In genomic region chr17:4229627-4230026, GRCh38 we compare ENCODE assay signal across 10 cellular contexts. TPM values are rescaled to one million over a fixed set of nuclear protein-coding genes. Genes with fewer than 3 reads are reported as not detected.
DNase-seq lines count a peak whose midpoint lies in the region; ATAC-seq and TF ChIP-seq lines count a peak whose summit lies in the region.
"Had no signal": no experiment of that assay in that cellular context is flagged by ENCODE, and none has a peak within 500 bp of the region (broad histone marks: within the 10 kb centered on the region; RNA-seq: fewer than 3 reads in every experiment).

No MANE protein-coding gene starts in this region.

- POLR2A ChIA-PET in MCF 10A (lab: Yijun Ruan, JAX), result interaction anchor here (0.8 to 2.6 kb wide), 15 partner anchors 10 to 472 kb away, joined by 3 to 52 read pairs (median 4); partner anchors contain the start of genes ANKFY1, CYB5D2, MYBBP1A and ZZEF1
- POLR2A ChIA-PET in activated CD4-positive, alpha-beta T cell treated with anti-CD3 and anti-CD28 coated beads for 36 hours (lab: Charles Lee), result no interaction called here
- POLR2A ChIA-PET in naive thymus-derived CD4-positive, alpha-beta T cell (lab: Charles Lee), result no interaction called here

- intact Hi-C loops in MCF 10A (cut with micrococcal nuclease), result no loop called here
- intact Hi-C loops in activated CD4-positive, alpha-beta T cell treated with anti-CD3 and anti-CD28 coated beads for 36 hours (cut with DNase I, micrococcal nuclease), result no loop called here
- intact Hi-C loops in naive thymus-derived CD4-positive, alpha-beta T cell (cut with micrococcal nuclease), result no loop called here

- H3K4me1 ChIP-seq in subcutaneous abdominal adipose tissue (ENCODE audit: control insufficient read depth in 5 of 5, insufficient read depth in 5 of 5, low read length in 5 of 5), result peaks cover 3 to 52% (median 41%) of the 10 kb centered on the region in 5 donors
- H3K4me1 ChIP-seq in naive thymus-derived CD4-positive, alpha-beta T cell (ENCODE audit: control insufficient read depth in 2 of 2, insufficient read depth in 2 of 2, low read length in 2 of 2), result peaks cover 6 to 9% of the 10 kb centered on the region in 2 donors

- H3K9me3 ChIP-seq in subcutaneous abdominal adipose tissue (ENCODE audit: control insufficient read depth in 5 of 5, low read length in 5 of 5), result no peaks in the 10 kb centered on the region
- H3K9me3 ChIP-seq in naive thymus-derived CD4-positive, alpha-beta T cell (ENCODE audit: control insufficient read depth in 2 of 3, low read length in 3 of 3), result no peaks in the 10 kb centered on the region

- peak overlapping the region; percentile 64 for H3K27ac Mint-ChIP-seq in MCF 10A (ENCODE audit: low read depth, unreplicated experiment)
- no peak overlapping the region for H3K27ac Mint-ChIP-seq in activated CD4-positive, alpha-beta T cell treated with anti-CD3 and anti-CD28 coated beads for 36 hours
- H3K27ac Mint-ChIP-seq in naive thymus-derived CD4-positive, alpha-beta T cell, result peak overlapping the region in 2 of 9 donors; percentile 30 to 48
- H3K27ac Mint-ChIP-seq: T-helper 2 cell treated with Interferon-gamma antibody and Interleukin-4, amounts not matched to agents 5 μg/mL and 100 μg/mL, for 36 hours had no signal

- no peaks in the 10 kb centered on the region for H3K27me3 Mint-ChIP-seq in MCF 10A (ENCODE audit: insufficient read depth, unreplicated experiment)
- H3K27me3 Mint-ChIP-seq in activated CD4-positive, alpha-beta T cell treated with anti-CD3 and anti-CD28 coated beads for 36 hours, result no peaks in the 10 kb centered on the region
- H3K27me3 Mint-ChIP-seq in naive thymus-derived CD4-positive, alpha-beta T cell, result no peaks in the 10 kb centered on the region

- no peak for TF ChIP-seq CTCF in MCF 10A (IDR thresholded peaks at IDR 0.05; ENCODE audit: unreplicated experiment)

- H3K27ac ChIP-seq in subcutaneous abdominal adipose tissue (ENCODE audit: low read depth, low read length), result peak overlapping the region; percentile 88
- H3K27ac ChIP-seq in naive thymus-derived CD4-positive, alpha-beta T cell (ENCODE audit: low read depth, low read length), result no peak overlapping the region

- BruUV-seq in MCF 10A (replicated peaks; lab: Mats Ljungman, UMichigan), result no TSS peak

- peaks cover 43% of the 10 kb centered on the region for H3K36me3 Mint-ChIP-seq in MCF 10A (ENCODE audit: insufficient read depth, unreplicated experiment)
- H3K36me3 Mint-ChIP-seq in activated CD4-positive, alpha-beta T cell treated with anti-CD3 and anti-CD28 coated beads for 36 hours (ENCODE audit: low read depth), result peaks cover 10% of the 10 kb centered on the region
- peaks cover 2 to 19% (median 5%) of the 10 kb centered on the region in 5 donors for H3K36me3 Mint-ChIP-seq in naive thymus-derived CD4-positive, alpha-beta T cell

- H3K36me3 ChIP-seq in subcutaneous abdominal adipose tissue (ENCODE audit: control insufficient read depth in 5 of 5, insufficient read depth in 5 of 5, low read length in 5 of 5), result peaks cover 4 to 29% (median 9%) of the 10 kb centered on the region in 5 donors
- peaks cover 0 to 38% (median 7%) of the 10 kb centered on the region in 3 experiments for H3K36me3 ChIP-seq in naive thymus-derived CD4-positive, alpha-beta T cell (ENCODE audit: control insufficient read depth in 2 of 3, insufficient read depth in 3 of 3, low read length in 3 of 3)

- H3K27me3 ChIP-seq in subcutaneous abdominal adipose tissue (ENCODE audit: control insufficient read depth in 5 of 5, insufficient read depth in 4 of 5, low read length in 5 of 5), result no peaks in the 10 kb centered on the region
- no peaks in the 10 kb centered on the region for H3K27me3 ChIP-seq in naive thymus-derived CD4-positive, alpha-beta T cell (ENCODE audit: control insufficient read depth in 2 of 2, insufficient read depth in 2 of 2, low read length in 2 of 2)

- ATAC-seq in GM21723 (IDR thresholded peaks at IDR 0.05; ENCODE audit: unreplicated experiment), result no peak
- no peak for ATAC-seq in activated CD4-positive, alpha-beta T cell treated with anti-CD3 and anti-CD28 coated beads for 36 hours
- ATAC-seq in naive thymus-derived CD4-positive, alpha-beta T cell, result no peak

- H3K4me1 Mint-ChIP-seq in MCF 10A (ENCODE audit: insufficient read depth, unreplicated experiment), result peaks cover 32% of the 10 kb centered on the region
- H3K4me1 Mint-ChIP-seq in activated CD4-positive, alpha-beta T cell treated with anti-CD3 and anti-CD28 coated beads for 36 hours, result peaks cover 21% of the 10 kb centered on the region
- H3K4me1 Mint-ChIP-seq in naive thymus-derived CD4-positive, alpha-beta T cell, result peaks cover 10 to 25% (median 18%) of the 10 kb centered on the region in 7 donors

- peak overlapping the region in 3 of 5 donors; percentile 15 to 33 (median 29) for H3K4me3 ChIP-seq in subcutaneous abdominal adipose tissue (ENCODE audit: low read depth in 1 of 5, low read length in 5 of 5)
- H3K4me3 ChIP-seq in naive thymus-derived CD4-positive, alpha-beta T cell (ENCODE audit: low read length), result no peak overlapping the region

- H3K4me3 Mint-ChIP-seq in MCF 10A (ENCODE audit: unreplicated experiment), result peak overlapping the region; percentile 63
- no peak overlapping the region for H3K4me3 Mint-ChIP-seq in activated CD4-positive, alpha-beta T cell treated with anti-CD3 and anti-CD28 coated beads for 36 hours
- no peak overlapping the region for H3K4me3 Mint-ChIP-seq in naive thymus-derived CD4-positive, alpha-beta T cell
- H3K4me3 Mint-ChIP-seq: T-helper 2 cell treated with Interferon-gamma antibody and Interleukin-4, amounts not matched to agents 5 μg/mL and 100 μg/mL, for 36 hours had no signal

- H3K9me3 Mint-ChIP-seq in MCF 10A (ENCODE audit: unreplicated experiment), result no peaks in the 10 kb centered on the region
- no peaks in the 10 kb centered on the region for H3K9me3 Mint-ChIP-seq in activated CD4-positive, alpha-beta T cell treated with anti-CD3 and anti-CD28 coated beads for 36 hours (ENCODE audit: low read depth)
- no peaks in the 10 kb centered on the region for H3K9me3 Mint-ChIP-seq in naive thymus-derived CD4-positive, alpha-beta T cell
- H3K9me3 Mint-ChIP-seq: T-helper 2 cell treated with Interferon-gamma antibody and Interleukin-4, amounts not matched to agents 5 μg/mL and 100 μg/mL, for 36 hours had no signal

- H3K9ac ChIP-seq in subcutaneous abdominal adipose tissue (ENCODE audit: low read length in 5 of 5), result peak overlapping the region in 1 of 5 donors; percentile 41

- DNase-seq in HCEC 1CT (peak; percentile 86), MCF 10A (ENCODE audit: unreplicated experiment) (peak; percentile 54), kidney glomerular epithelial cell (lab: John Stamatoyannopoulos, UW) (peak; percentile 40), NCI-H187 (lab: John Stamatoyannopoulos, UW) (no peak)
- no peak for DNase-seq in activated CD4-positive, alpha-beta T cell treated with anti-CD3 and anti-CD28 coated beads for 36 hours
- no peak for DNase-seq in naive thymus-derived CD4-positive, alpha-beta T cell
- DNase-seq: KBM-7 had no signal

- CTCF ChIA-PET in MCF 10A (lab: Yijun Ruan, JAX), result interaction anchor here (0.6 to 1.9 kb wide), 8 partner anchors 10 to 75 kb away, joined by 3 to 10 read pairs (median 4); no protein-coding TSS in a partner anchor
- CTCF ChIA-PET in activated CD4-positive, alpha-beta T cell treated with anti-CD3 and anti-CD28 coated beads for 36 hours (lab: Charles Lee), result interaction anchor here (0.6 to 2.0 kb wide), 5 partner anchors 14 to 99 kb away, joined by 3 to 17 read pairs (median 4); no protein-coding TSS in a partner anchor
- CTCF ChIA-PET in naive thymus-derived CD4-positive, alpha-beta T cell (lab: Charles Lee), result interaction anchor here (0.5 kb wide), 1 partner anchor 18 kb away, joined by 3 read pairs; no protein-coding TSS in a partner anchor

RNA-seq across cellular contexts. Expression of gene ANKFY1, which starts 34.2 kb away (rescaled TPM):
- 34.9 and 42.8 TPM in 2 replicates for total RNA-seq in MCF 10A (2022)
- 10 to 100 TPM; 39.8 to 40.7 TPM for total RNA-seq in activated CD4-positive, alpha-beta T cell treated with anti-CD3 and anti-CD28 coated beads for 36 hours
- total RNA-seq in naive thymus-derived CD4-positive, alpha-beta T cell, result 10 to 100 TPM; 52.4 to 84.5 (median 69.7) TPM
- 10 to 100 TPM; 11.7 to 19.7 TPM for polyA plus RNA-seq in naive thymus-derived CD4-positive, alpha-beta T cell

Comparison
In these comparisons a context has a peak if more than half of its experiments do, and no peak if none do; other contexts are left out.
1. DNase-seq: peak in HCEC 1CT (single experiment), MCF 10A (single experiment) and kidney glomerular epithelial cell (single experiment); none in activated CD4-positive, alpha-beta T cell treated with anti-CD3 and anti-CD28 coated beads for 36 hours (single experiment), naive thymus-derived CD4-positive, alpha-beta T cell (0 of 9) and NCI-H187 (0 of 2).